In genomic region chr18:12278153-12278764, GRCh38 we compare ENCODE assay signal across 2 cellular contexts.
TF ChIP-seq lines count a peak whose summit lies in the region.

No MANE protein-coding gene starts in this region.

TF ChIP-seq in K562, 482 proteins besides CTCF, POLR2A, EP300 and RAD21 (continues in another document):
- no peak for TF ChIP-seq ZNF778 (CRISPR knock-in tag; IDR thresholded peaks at IDR 0.05)
- TF ChIP-seq TAF7 (tag; IDR thresholded peaks at IDR 0.05): no peak
- no peak for TF ChIP-seq RFX1 (IDR thresholded peaks at IDR 0.05)
- TF ChIP-seq NCOA6 (IDR thresholded peaks at IDR 0.05): no peak
- no peak for TF ChIP-seq HIVEP1 (CRISPR knock-in tag; IDR thresholded peaks at IDR 0.05)
- TF ChIP-seq GTF2F1 (IDR thresholded peaks at IDR 0.05; ENCODE audit: low read depth, low read length): no peak
- TF ChIP-seq MAFG (tag; conservative IDR thresholded peaks at IDR 0.05): no peak
- no peak for TF ChIP-seq HNRNPLL (IDR thresholded peaks at IDR 0.05; ENCODE audit: low read depth, low read length, poor library complexity, severe bottlenecking)
- TF ChIP-seq MGA (IDR thresholded peaks at IDR 0.05): peak; percentile 62
- TF ChIP-seq ZNF239 (CRISPR knock-in tag; IDR thresholded peaks at IDR 0.05): no peak
- TF ChIP-seq MTA2 (IDR thresholded peaks at IDR 0.05; ENCODE audit: low read depth): no peak
- no peak for TF ChIP-seq TCF7L2 (IDR thresholded peaks at IDR 0.05; ENCODE audit: low read depth, low read length)
- no peak for TF ChIP-seq STAT6 (CRISPR knock-in tag; IDR thresholded peaks at IDR 0.05)

TF ChIP-seq in HepG2, 621 proteins besides CTCF, POLR2A, EP300 and RAD21 (continues in another document):
- TF ChIP-seq ZNF629 (CRISPR knock-in tag; conservative IDR thresholded peaks at IDR 0.05): 0 out of 2 replicates have a peak, but pooled peaks have one; percentile 7
- TF ChIP-seq LRRFIP1 (CRISPR knock-in tag; conservative IDR thresholded peaks at IDR 0.05): no peak
- TF ChIP-seq ZNF616 (CRISPR knock-in tag; IDR thresholded peaks at IDR 0.05; ENCODE audit: low read depth): 0 out of 2 replicates have a peak, but pooled peaks have one; percentile 52
- no peak for TF ChIP-seq HOXD1 (CRISPR knock-in tag; IDR thresholded peaks at IDR 0.05)
- TF ChIP-seq ZNF253 (CRISPR knock-in tag; IDR thresholded peaks at IDR 0.05; ENCODE audit: borderline replicate concordance): 0 out of 2 replicates have a peak, but pooled peaks have one; percentile 20
- TF ChIP-seq ZNF773 (CRISPR knock-in tag; IDR thresholded peaks at IDR 0.05; ENCODE audit: borderline replicate concordance): no peak
- TF ChIP-seq RBFOX2 (IDR thresholded peaks at IDR 0.05; ENCODE audit: low read depth, low read length): no peak
- peak; percentile 31; the same call in 1 of the 2 replicates for TF ChIP-seq MYC (CRISPR knock-in tag; IDR thresholded peaks at IDR 0.05; ENCODE audit: borderline replicate concordance)
- peak; percentile 95 for TF ChIP-seq TFDP1 (CRISPR knock-in tag; IDR thresholded peaks at IDR 0.05; ENCODE audit: borderline replicate concordance)
- no peak for TF ChIP-seq SOX5 (CRISPR knock-in tag; IDR thresholded peaks at IDR 0.05; ENCODE audit: borderline replicate concordance)
- no peak for TF ChIP-seq SP140L (CRISPR knock-in tag; IDR thresholded peaks at IDR 0.05; ENCODE audit: borderline replicate concordance)
- peak; percentile 26; the same call in 1 of the 2 replicates for TF ChIP-seq NKX3-1 (CRISPR knock-in tag; IDR thresholded peaks at IDR 0.05)
- 0 out of 2 replicates have a peak, but pooled peaks have one; percentile 14 for TF ChIP-seq GATAD1 (CRISPR knock-in tag; IDR thresholded peaks at IDR 0.05)
- TF ChIP-seq ZNF598 (CRISPR knock-in tag; IDR thresholded peaks at IDR 0.05; ENCODE audit: borderline replicate concordance): no peak
- TF ChIP-seq ZNF343 (CRISPR knock-in tag; IDR thresholded peaks at IDR 0.05): 0 out of 2 replicates have a peak, but pooled peaks have one; percentile 47
- TF ChIP-seq ZNF138 (CRISPR knock-in tag; IDR thresholded peaks at IDR 0.05; ENCODE audit: low read depth): no peak
- TF ChIP-seq MIER2 (CRISPR knock-in tag; IDR thresholded peaks at IDR 0.05): no peak
- TF ChIP-seq TFDP2 (CRISPR knock-in tag; IDR thresholded peaks at IDR 0.05): peak; percentile 79; the same call in 1 of the 2 replicates
- no peak for TF ChIP-seq FOXA1 (IDR thresholded peaks at IDR 0.05)
- no peak for TF ChIP-seq FOXA1 (CRISPR knock-in tag; IDR thresholded peaks at IDR 0.05)
- TF ChIP-seq MIER3 (CRISPR knock-in tag; IDR thresholded peaks at IDR 0.05; ENCODE audit: borderline replicate concordance): no peak
- peak; percentile 62 for TF ChIP-seq ZNF768 (CRISPR knock-in tag; IDR thresholded peaks at IDR 0.05)
- TF ChIP-seq CCDC6 (CRISPR knock-in tag; IDR thresholded peaks at IDR 0.05): 0 out of 2 replicates have a peak, but pooled peaks have one; percentile 55
- peak; percentile 34; the same call in 1 of the 2 replicates for TF ChIP-seq ZNF580 (CRISPR knock-in tag; IDR thresholded peaks at IDR 0.05; ENCODE audit: borderline replicate concordance, low read depth)
- TF ChIP-seq KLF12 (CRISPR knock-in tag; IDR thresholded peaks at IDR 0.05; ENCODE audit: borderline replicate concordance): no peak
- peak; percentile 56; the same call in 1 of the 2 replicates for TF ChIP-seq RNF2 (conservative IDR thresholded peaks at IDR 0.05; ENCODE audit: low read depth)
- TF ChIP-seq NR0B2 (CRISPR knock-in tag; IDR thresholded peaks at IDR 0.05): peak; percentile 85; the same call in 1 of the 2 replicates
- TF ChIP-seq RFXAP (CRISPR knock-in tag; IDR thresholded peaks at IDR 0.05; ENCODE audit: borderline replicate concordance): 0 out of 2 replicates have a peak, but pooled peaks have one; percentile 43
- no peak for TF ChIP-seq SSRP1 (CRISPR knock-in tag; IDR thresholded peaks at IDR 0.05)
- peak; percentile 74 for TF ChIP-seq SALL1 (CRISPR knock-in tag; IDR thresholded peaks at IDR 0.05)
- TF ChIP-seq CHD4 (IDR thresholded peaks at IDR 0.05; ENCODE audit: borderline replicate concordance, low read length): no peak
- 0 out of 2 replicates have a peak, but pooled peaks have one; percentile 24 for TF ChIP-seq GABPB1 (CRISPR knock-in tag; IDR thresholded peaks at IDR 0.05)
- peak; percentile 32; the same call in 1 of the 2 replicates for TF ChIP-seq HNF1B (CRISPR knock-in tag; IDR thresholded peaks at IDR 0.05)
- TF ChIP-seq ZNF609 (CRISPR knock-in tag; IDR thresholded peaks at IDR 0.05; ENCODE audit: borderline replicate concordance): 0 out of 2 replicates have a peak, but pooled peaks have one; percentile 16
- TF ChIP-seq ZNF792 (CRISPR knock-in tag; IDR thresholded peaks at IDR 0.05): 0 out of 2 replicates have a peak, but pooled peaks have one; percentile 43
- TF ChIP-seq ZIK1 (CRISPR knock-in tag; IDR thresholded peaks at IDR 0.05; ENCODE audit: borderline replicate concordance, low read depth): 0 out of 2 replicates have a peak, but pooled peaks have one; percentile 38
- TF ChIP-seq DMAP1 (CRISPR knock-in tag; IDR thresholded peaks at IDR 0.05): no peak; the same call in 1 of the 2 replicates
- TF ChIP-seq CBX5 (CRISPR knock-in tag; IDR thresholded peaks at IDR 0.05; ENCODE audit: borderline replicate concordance): peak; percentile 33; the same call in 1 of the 2 replicates
- TF ChIP-seq ZBTB38 (CRISPR knock-in tag; IDR thresholded peaks at IDR 0.05): 0 out of 2 replicates have a peak, but pooled peaks have one; percentile 42
- TF ChIP-seq ZGPAT (CRISPR knock-in tag; IDR thresholded peaks at IDR 0.05): 0 out of 2 replicates have a peak, but pooled peaks have one; percentile 5
